Comparison of ENCODE assay signal across 20 cellular contexts in the genomic region with DNA sequence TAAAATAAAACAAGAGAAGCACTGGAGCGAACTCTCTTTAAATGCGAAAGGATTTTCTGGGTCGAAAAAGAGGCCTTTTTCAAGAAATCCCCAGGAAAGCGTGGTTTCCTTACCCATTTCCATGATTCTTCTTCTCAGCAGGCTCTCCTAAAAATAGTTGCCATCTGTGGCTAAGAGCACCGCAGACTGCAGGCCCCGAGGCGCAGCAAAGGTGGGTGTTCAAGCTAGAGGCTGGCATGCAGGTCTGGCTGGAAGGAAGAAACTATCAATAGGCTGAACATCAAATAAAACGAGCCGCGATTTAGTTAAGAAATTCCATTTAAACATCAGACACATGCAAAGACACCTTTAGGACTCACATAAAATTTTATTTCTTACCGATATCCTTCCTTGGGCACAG.
"Had no signal": no experiment of that assay in that cellular context is flagged by ENCODE, and none has a peak within 500 bp of the region (broad histone marks: within the 10 kb centered on the region; RNA-seq: fewer than 3 reads in every experiment).

No MANE protein-coding gene starts in this region.

- H3K27me3 ChIP-seq: ascending aorta, gastrocnemius medialis, right atrium auricular region had no signal

- ATAC-seq: esophagus mucosa, gastrocnemius medialis, left lobe of liver had no signal

- H3K36me3 ChIP-seq: ascending aorta, gastrocnemius medialis, right atrium auricular region, tibial artery had no signal

- H3K4me1 ChIP-seq: ascending aorta, gastrocnemius medialis, right atrium auricular region, tibial artery had no signal

- DNase-seq: activated CD4-positive, alpha-beta memory T cell treated with anti-CD3 and anti-CD28 coated beads, Interleukin-2, amount 10 ng/mL, durations not matched to agents 7 days and 5 days; activated CD4-positive, alpha-beta T cell treated with anti-CD3 and anti-CD28 coated beads for 48 hours; activated CD4-positive, CD25-positive, alpha-beta regulatory T cell; activated effector memory CD4-positive, alpha-beta T cell treated with Interleukin-2 at 50 U/mL for 16 hours; activated naive CD4-positive, alpha-beta T cell treated with anti-CD3 and anti-CD28 coated beads, Interleukin-2, amount 50 U/mL, for 16 hours; activated T-cell treated with anti-CD3 and anti-CD28 coated beads, Interleukin-2, amount 50 U/mL, for 24 hours; cerebellar nuclear complex; effector CD4-positive, alpha-beta T cell; gastrocnemius medialis; midbrain; nephron progenitor cell; stimulated activated CD4-positive, alpha-beta T cell treated with anti-CD3 and anti-CD28 coated beads, Interleukin-2, amount 100 ng/mL, for 24 hours; stimulated activated naive CD4-positive, alpha-beta T cell treated with Interleukin-2 at 50 U/mL for 16 hours; T-helper 1 cell; T-helper 9 cell; tibial artery had no signal

- H3K9me3 ChIP-seq: ascending aorta, gastrocnemius medialis, right atrium auricular region, tibial artery had no signal

- H3K4me3 ChIP-seq: ascending aorta, gastrocnemius medialis, right atrium auricular region, tibial artery had no signal

- H3K27ac ChIP-seq: ascending aorta, gastrocnemius medialis, right atrium auricular region, tibial artery had no signal
